Comparison of ENCODE assay signal across 8 cellular contexts in genomic region chr10:6050801-6051445, GRCh38. TPM values are rescaled to one million over a fixed set of nuclear protein-coding genes. Genes with fewer than 3 reads are reported as not detected.
DNase-seq lines count a peak whose midpoint lies in the region; ATAC-seq and TF ChIP-seq lines count a peak whose summit lies in the region.

No MANE protein-coding gene starts in this region.

- H3K27ac ChIP-seq in SJSA1 (peak overlapping the region; percentile 9; the same call in 1 of the 2 replicates), right atrium auricular region (peak overlapping the region; percentile 52 to 57), neuronal stem cell (replicated peaks; ENCODE audit: low read length) (no peak overlapping the region)

- peak overlapping the region; percentile 93 for H3K4me3 Mint-ChIP-seq in activated naive CD4-positive, alpha-beta T cell treated with anti-CD3 and anti-CD28 coated beads, Interleukin-2, amount 50 U/mL, for 24 hours

- ATAC-seq in GM18870 (IDR thresholded peaks at IDR 0.05; ENCODE audit: unreplicated experiment) (peak; percentile 64), HG03095 (IDR thresholded peaks at IDR 0.05; ENCODE audit: unreplicated experiment) (peak; percentile 74)

- H3K27ac Mint-ChIP-seq in activated naive CD4-positive, alpha-beta T cell treated with anti-CD3 and anti-CD28 coated beads, Interleukin-2, amount 50 U/mL, for 24 hours = peak overlapping the region; percentile 99

- H3K9ac ChIP-seq in neuronal stem cell (ENCODE audit: low read depth, low read length, poor library complexity) = no peak overlapping the region

- H3K4me2 ChIP-seq in neuronal stem cell (ENCODE audit: insufficient read depth, low read length, poor library complexity, severe bottlenecking) = no peak overlapping the region

- no peaks in the 10 kb centered on the region for H3K79me1 ChIP-seq in neuronal stem cell (ENCODE audit: low read depth, low read length)

- no peak overlapping the region for H3K23ac ChIP-seq in neuronal stem cell (ENCODE audit: low read depth, low read length, poor library complexity)

- no peaks in the 10 kb centered on the region for H3K27me3 Mint-ChIP-seq in activated naive CD4-positive, alpha-beta T cell treated with anti-CD3 and anti-CD28 coated beads, Interleukin-2, amount 50 U/mL, for 24 hours

- H2BK12ac ChIP-seq in neuronal stem cell (ENCODE audit: low read length) = no peak overlapping the region

- H3K27me3 ChIP-seq in SJSA1 (replicated peaks) = 0 out of 2 replicates have a peak, but pooled peaks cover under 1% of the 10 kb centered on the region
- no peaks in the 10 kb centered on the region for H3K27me3 ChIP-seq in right atrium auricular region
- peaks cover 0 to 14% (median 0%) of the 10 kb centered on the region in 3 experiments for H3K27me3 ChIP-seq in neuronal stem cell (ENCODE audit: control insufficient read depth in 3 of 3, insufficient read depth in 3 of 3, low read depth in 1 of 3, low read length in 3 of 3)

- no peak overlapping the region for H2BK5ac ChIP-seq in neuronal stem cell (ENCODE audit: low read length)

- no peak overlapping the region for H2BK15ac ChIP-seq in neuronal stem cell (ENCODE audit: low read length)

- H3K9me3 Mint-ChIP-seq in activated naive CD4-positive, alpha-beta T cell treated with anti-CD3 and anti-CD28 coated beads, Interleukin-2, amount 50 U/mL, for 24 hours = no peaks in the 10 kb centered on the region

- H2AFZ ChIP-seq in neuronal stem cell (ENCODE audit: low read length) = no peak overlapping the region

- H3K4me3 ChIP-seq in SJSA1 (peak overlapping the region; percentile 31), right atrium auricular region (peak overlapping the region; percentile 5 to 40), neuronal stem cell (ENCODE audit: low read length in 2 of 2) (no peak overlapping the region)

- H4K91ac ChIP-seq in neuronal stem cell (ENCODE audit: low read depth, low read length, poor library complexity) = no peak overlapping the region

- TF ChIP-seq CTCF in right atrium auricular region (IDR thresholded peaks at IDR 0.05) = peak in 1 of 2 donors; percentile 63

- H3K9me3 ChIP-seq in SJSA1 (replicated peaks) (no peaks in the 10 kb centered on the region), right atrium auricular region (no peaks in the 10 kb centered on the region), neuronal stem cell (replicated peaks in 1 of 2; ENCODE audit: control insufficient read depth in 2 of 2, insufficient read depth in 1 of 2, low read depth in 1 of 2, low read length in 2 of 2) (peaks cover 0 to 2% of the 10 kb centered on the region in 2 donors)

- no peak overlapping the region for H3K18ac ChIP-seq in neuronal stem cell (ENCODE audit: low read length)

- H4K8ac ChIP-seq in neuronal stem cell (ENCODE audit: low read depth, low read length) = no peak overlapping the region

- DNase-seq in AG20443 (ENCODE audit: low spot score) (peak; percentile 70), SJSA1 (ENCODE audit: low read depth in 1 of 2, low spot score in 2 of 2) (peak; percentile 90 to 92), right atrium auricular region (ENCODE audit: low spot score) (peak; percentile 71), neuronal stem cell (ENCODE audit: low spot score) (no peak)
- peak in 3 of 4 experiments; percentile 58 to 88 (median 83) for DNase-seq in stimulated activated CD4-positive, alpha-beta T cell treated with anti-CD3 and anti-CD28 coated beads, Interleukin-1b, Interleukin-23, amount 100 ng/mL, for 24 hours (ENCODE audit: low read depth in 4 of 4, low spot score in 1 of 4)

- no peak overlapping the region for H3K14ac ChIP-seq in neuronal stem cell (ENCODE audit: low read length)

- peaks cover 37% of the 10 kb centered on the region for H3K36me3 Mint-ChIP-seq in activated naive CD4-positive, alpha-beta T cell treated with anti-CD3 and anti-CD28 coated beads, Interleukin-2, amount 50 U/mL, for 24 hours

- H3K4me1 ChIP-seq in SJSA1 (replicated peaks) (peaks cover 13% of the 10 kb centered on the region; the same call in 1 of the 2 replicates), right atrium auricular region (peaks cover 0 to 34% of the 10 kb centered on the region in 2 donors), neuronal stem cell (ENCODE audit: control insufficient read depth in 2 of 2, insufficient read depth in 1 of 2, low read depth in 1 of 2, low read length in 2 of 2) (peaks cover 0 to 4% of the 10 kb centered on the region in 2 donors)

- H3K4me1 Mint-ChIP-seq in activated naive CD4-positive, alpha-beta T cell treated with anti-CD3 and anti-CD28 coated beads, Interleukin-2, amount 50 U/mL, for 24 hours = peaks cover 85% of the 10 kb centered on the region

- H3K36me3 ChIP-seq in SJSA1 = no peaks in the 10 kb centered on the region
- no peaks in the 10 kb centered on the region for H3K36me3 ChIP-seq in right atrium auricular region
- no peaks in the 10 kb centered on the region for H3K36me3 ChIP-seq in neuronal stem cell (replicated peaks in 1 of 2; ENCODE audit: control insufficient read depth in 2 of 2, insufficient read depth in 2 of 2, low read length in 2 of 2)

- WGBS in neuronal stem cell (ENCODE audit: extremely low coverage in 2 of 2, insufficient read length in 2 of 2, insufficient replicate concordance in 1 of 2), 2 donors = no CpG with 5 or more reads among the region's 18 CpGs

- H3K4ac ChIP-seq in neuronal stem cell (ENCODE audit: low read length) = no peak overlapping the region

- H2AK5ac ChIP-seq in neuronal stem cell (ENCODE audit: low read depth, low read length) = no peak overlapping the region

- H2BK120ac ChIP-seq in neuronal stem cell (ENCODE audit: low read depth, low read length) = no peak overlapping the region

RNA-seq across cellular contexts. Expression of gene IL2RA, which starts 11.2 kb away (rescaled TPM):
- total RNA-seq in SJSA1 (2014; rRNA removed; shearing (Covaris generic)) = 4.6 TPM in 1 of 2 replicates, not detected in the other
- under 1 TPM; 0.16 to 0.30 TPM for total RNA-seq in right atrium auricular region
- not detected for polyA plus RNA-seq in neuronal stem cell (2013, experiment 1 of 2)
- not detected for polyA plus RNA-seq in neuronal stem cell (2013, experiment 2 of 2)

RNA-seq across cellular contexts. Expression of gene RBM17, which starts 37.9 kb away (rescaled TPM):
- total RNA-seq in SJSA1 (2014; rRNA removed; shearing (Covaris generic)) = 39.7 and 54.1 TPM in 2 replicates
- total RNA-seq in right atrium auricular region = 10 to 100 TPM; 27.4 to 30.1 TPM
- polyA plus RNA-seq in neuronal stem cell (2013, experiment 1 of 2) = 75.9 TPM
- polyA plus RNA-seq in neuronal stem cell (2013, experiment 2 of 2) = 76.3 TPM

Comparison
In these comparisons a context has a peak if more than half of its experiments do, and no peak if none do; other contexts are left out.
1. H3K4me3 ChIP-seq: peak in SJSA1 (single experiment) and right atrium auricular region (2 of 2); none in neuronal stem cell (0 of 2).